7 cellular contexts compared by ENCODE assay signal in genomic region chr6:152301021-152301805, GRCh38.
A peak's percentile ranks its signal among the peaks of the same experiment; 100 is the strongest.
DNase-seq lines count a peak whose midpoint lies in the region; ATAC-seq and TF ChIP-seq lines count a peak whose summit lies in the region.

No MANE protein-coding gene starts in this region.

- TF ChIP-seq POLR2A in erythroblast (IDR thresholded peaks at IDR 0.05; ENCODE audit: low read length) = no peak

- peak; percentile 10 for ATAC-seq in GM18519 (IDR thresholded peaks at IDR 0.05; ENCODE audit: low FRiP score, unreplicated experiment)

- H3K9me3 ChIP-seq in OCI-LY1 (ENCODE audit: low read length) (no peaks in the 10 kb centered on the region), esophagus (ENCODE audit: control insufficient read depth in 2 of 2, insufficient read depth in 1 of 2, low read depth in 1 of 2, low read length in 1 of 2) (no peaks in the 10 kb centered on the region), osteoblast (ENCODE audit: low read depth, low read length) (no peaks in the 10 kb centered on the region)

- no peaks in the 10 kb centered on the region for H3K9me2 ChIP-seq in OCI-LY1 (ENCODE audit: low read depth, low read length)

- H3K36me3 Mint-ChIP-seq in HFFc6 (ENCODE audit: low read depth) = peaks cover 14% of the 10 kb centered on the region

- H3K27me3 ChIP-seq in OCI-LY1 (ENCODE audit: insufficient read depth, low read length) (no peaks in the 10 kb centered on the region), esophagus (ENCODE audit: control insufficient read depth in 1 of 2, insufficient read depth in 2 of 2, low read length in 2 of 2) (no peaks in the 10 kb centered on the region), osteoblast (ENCODE audit: insufficient read depth, low read length) (no peaks in the 10 kb centered on the region)

- no peaks in the 10 kb centered on the region for H3K9me3 Mint-ChIP-seq in HFFc6

- peak; percentile 30 for DNase-seq in HFFc6
- DNase-seq in osteoblast (ENCODE audit: insufficient read length, low spot score, missing footprints) = no peak
- no peak for DNase-seq in erythroblast (lab: John Stamatoyannopoulos, UW)
- DNase-seq in activated CD8-positive, alpha-beta memory T cell treated with anti-CD3 and anti-CD28 coated beads, Interleukin-2, amount 50 U/mL, for 48 hours = no peak

- H4K20me1 ChIP-seq in OCI-LY1 (ENCODE audit: insufficient read depth, low read length) = no peaks in the 10 kb centered on the region
- no peaks in the 10 kb centered on the region for H4K20me1 ChIP-seq in osteoblast (ENCODE audit: insufficient read depth, low read length)

- TF ChIP-seq CTCF in HFFc6 (IDR thresholded peaks at IDR 0.05) = no peak
- TF ChIP-seq CTCF in OCI-LY1 (IDR thresholded peaks at IDR 0.05; ENCODE audit: low read length) = no peak
- no peak for TF ChIP-seq CTCF in osteoblast (IDR thresholded peaks at IDR 0.05; ENCODE audit: extremely low read depth, low read depth, low read length)

- H2AFZ ChIP-seq in OCI-LY1 (ENCODE audit: low read length) = peak overlapping the region; percentile 39; the same call in 1 of the 2 replicates
- H2AFZ ChIP-seq in osteoblast (ENCODE audit: low read length) = peak overlapping the region; percentile 78

- H3K4me1 ChIP-seq in OCI-LY1 (ENCODE audit: insufficient read depth, low read length, severe bottlenecking) (peaks cover 53% of the 10 kb centered on the region), esophagus (ENCODE audit: control insufficient read depth in 2 of 2, insufficient read depth in 2 of 2, low read length in 1 of 2) (peaks cover 0 to 5% of the 10 kb centered on the region in 2 donors), osteoblast (ENCODE audit: insufficient read depth, low read length) (peaks cover 15% of the 10 kb centered on the region)

- H3K27ac Mint-ChIP-seq in HFFc6 = peak overlapping the region; percentile 86

- 9 to 10% methylated on average over 9 of the region's 9 CpGs for WGBS in esophagus, 2 donors

- peak overlapping the region; percentile 95 for H3K4me3 Mint-ChIP-seq in HFFc6

- H3K27ac ChIP-seq in OCI-LY1 (ENCODE audit: low read depth, low read length, poor library complexity, severe bottlenecking) (peak overlapping the region; percentile 94), esophagus (ENCODE audit: low read depth in 2 of 2, low read length in 1 of 2) (peak overlapping the region; percentile 89 to 90), osteoblast (ENCODE audit: low read depth, low read length) (peak overlapping the region; percentile 83)

- H3K79me2 ChIP-seq in OCI-LY1 (ENCODE audit: insufficient read depth, low read length) (peaks cover 27% of the 10 kb centered on the region), osteoblast (ENCODE audit: insufficient read depth, low read length) (peaks cover 13% of the 10 kb centered on the region)

- no peaks in the 10 kb centered on the region for H3F3A ChIP-seq in OCI-LY1 (ENCODE audit: insufficient read depth, low read length)

- peak overlapping the region; percentile 89 for H3K4me3 ChIP-seq in OCI-LY1 (ENCODE audit: low read depth, low read length, poor library complexity, severe bottlenecking)
- peak overlapping the region; percentile 74 to 81 for H3K4me3 ChIP-seq in esophagus (ENCODE audit: low read depth in 1 of 2, low read length in 2 of 2)
- peak overlapping the region; percentile 79 for H3K4me3 ChIP-seq in osteoblast (ENCODE audit: insufficient read depth, low read length)

- H3K4me1 Mint-ChIP-seq in HFFc6 (ENCODE audit: low read depth) = peaks cover 43% of the 10 kb centered on the region

- peak overlapping the region; percentile 89 for H3K9ac ChIP-seq in OCI-LY1 (ENCODE audit: low read length)

- peak overlapping the region; percentile 95 for H3K4me2 ChIP-seq in OCI-LY1 (ENCODE audit: low read length)
- H3K4me2 ChIP-seq in osteoblast (ENCODE audit: insufficient read depth, low read length) = peak overlapping the region; percentile 92

- H3K36me3 ChIP-seq in OCI-LY1 (ENCODE audit: insufficient read depth, low read length) = 0 out of 2 replicates have a peak, but pooled peaks cover 3% of the 10 kb centered on the region
- H3K36me3 ChIP-seq in esophagus (ENCODE audit: control insufficient read depth in 2 of 2, insufficient read depth in 2 of 2, low read length in 1 of 2) = no peaks in the 10 kb centered on the region
- peaks cover 37% of the 10 kb centered on the region for H3K36me3 ChIP-seq in osteoblast (ENCODE audit: insufficient read depth, low read length)

- no peaks in the 10 kb centered on the region for H3K27me3 Mint-ChIP-seq in HFFc6 (ENCODE audit: insufficient read depth)
